ENCODE assay signal across 12 cellular contexts in genomic region chr3:110754207-110754916, GRCh38.
"Had no signal": no experiment of that assay in that cellular context is flagged by ENCODE, and none has a peak within 500 bp of the region (broad histone marks: within the 10 kb centered on the region; RNA-seq: fewer than 3 reads in every experiment).

No MANE protein-coding gene starts in this region.

- H3K9me3 Mint-ChIP-seq: activated B cell treated with CpG ODN at 0.5 μM for 24 hours; activated CD4-positive, alpha-beta T cell treated with anti-CD3 and anti-CD28 coated beads, Interleukin-2, amount 10 ng/mL, durations not matched to agents 7 days and 5 days; stimulated activated memory B cell treated with anti-CD40 and anti-IgM and Interleukin-4, amounts not matched to agents 10 μg/mL and 1 μg/mL and 100 μg/mL, for 72 hours; T-helper 1 cell treated with Interleukin-12 subunit alpha and Interleukin-12 subunit beta and Interleukin-4 antibody, amounts not matched to agents 30 μg/mL and 1 μg/mL, for 36 hours had no signal

- H3K4me1 Mint-ChIP-seq: activated B cell treated with CpG ODN at 0.5 μM for 24 hours; activated CD4-positive, alpha-beta T cell treated with anti-CD3 and anti-CD28 coated beads, Interleukin-2, amount 10 ng/mL, durations not matched to agents 7 days and 5 days; stimulated activated memory B cell treated with anti-CD40 and anti-IgM and Interleukin-4, amounts not matched to agents 10 μg/mL and 1 μg/mL and 100 μg/mL, for 72 hours had no signal

- H3K27ac Mint-ChIP-seq: activated B cell treated with CpG ODN at 0.5 μM for 24 hours; activated CD4-positive, alpha-beta T cell treated with anti-CD3 and anti-CD28 coated beads, Interleukin-2, amount 10 ng/mL, durations not matched to agents 7 days and 5 days; activated naive CD8-positive, alpha-beta T cell; stimulated activated memory B cell treated with anti-CD40 and anti-IgM and Interleukin-4, amounts not matched to agents 10 μg/mL and 1 μg/mL and 100 μg/mL, for 72 hours; T-helper 1 cell treated with Interleukin-12 subunit alpha and Interleukin-12 subunit beta and Interleukin-4 antibody, amounts not matched to agents 30 μg/mL and 1 μg/mL, for 36 hours had no signal

- H3K4me3 Mint-ChIP-seq: activated B cell treated with CpG ODN at 0.5 μM for 24 hours; activated CD4-positive, alpha-beta T cell treated with anti-CD3 and anti-CD28 coated beads, Interleukin-2, amount 10 ng/mL, durations not matched to agents 7 days and 5 days; activated naive CD8-positive, alpha-beta T cell; stimulated activated memory B cell treated with anti-CD40 and anti-IgM and Interleukin-4, amounts not matched to agents 10 μg/mL and 1 μg/mL and 100 μg/mL, for 72 hours; T-helper 1 cell treated with Interleukin-12 subunit alpha and Interleukin-12 subunit beta and Interleukin-4 antibody, amounts not matched to agents 30 μg/mL and 1 μg/mL, for 36 hours had no signal

- ATAC-seq: stimulated activated memory B cell treated with anti-CD40 and anti-IgM and Interleukin-4, amounts not matched to agents 10 μg/mL and 1 μg/mL and 100 μg/mL, for 72 hours had no signal

- H3K27me3 Mint-ChIP-seq: activated B cell treated with CpG ODN at 0.5 μM for 24 hours; activated naive CD8-positive, alpha-beta T cell; stimulated activated memory B cell treated with anti-CD40 and anti-IgM and Interleukin-4, amounts not matched to agents 10 μg/mL and 1 μg/mL and 100 μg/mL, for 72 hours had no signal

- H3K36me3 Mint-ChIP-seq: activated naive CD8-positive, alpha-beta T cell; stimulated activated memory B cell treated with anti-CD40 and anti-IgM and Interleukin-4, amounts not matched to agents 10 μg/mL and 1 μg/mL and 100 μg/mL, for 72 hours had no signal

- DNase-seq: activated B cell treated with CpG ODN at 0.5 μM for 24 hours; activated CD4-positive, alpha-beta T cell treated with anti-CD3 and anti-CD28 coated beads, Interleukin-2, amount 10 ng/mL, durations not matched to agents 7 days and 5 days; activated CD8-positive, alpha-beta memory T cell treated with anti-CD3 and anti-CD28 coated beads for 24 hours; activated gamma-delta T cell treated with Interleukin-2 at 50 U/mL for 16 hours; amniotic stem cell; hippocampal formation; kidney; mesendoderm; stimulated activated CD4-positive, alpha-beta T cell treated with anti-CD3 and anti-CD28 coated beads, Interleukin-2, amount 100 ng/mL, for 48 hours had no signal
